1 cellular context compared by ENCODE assay signal in the genomic region with DNA sequence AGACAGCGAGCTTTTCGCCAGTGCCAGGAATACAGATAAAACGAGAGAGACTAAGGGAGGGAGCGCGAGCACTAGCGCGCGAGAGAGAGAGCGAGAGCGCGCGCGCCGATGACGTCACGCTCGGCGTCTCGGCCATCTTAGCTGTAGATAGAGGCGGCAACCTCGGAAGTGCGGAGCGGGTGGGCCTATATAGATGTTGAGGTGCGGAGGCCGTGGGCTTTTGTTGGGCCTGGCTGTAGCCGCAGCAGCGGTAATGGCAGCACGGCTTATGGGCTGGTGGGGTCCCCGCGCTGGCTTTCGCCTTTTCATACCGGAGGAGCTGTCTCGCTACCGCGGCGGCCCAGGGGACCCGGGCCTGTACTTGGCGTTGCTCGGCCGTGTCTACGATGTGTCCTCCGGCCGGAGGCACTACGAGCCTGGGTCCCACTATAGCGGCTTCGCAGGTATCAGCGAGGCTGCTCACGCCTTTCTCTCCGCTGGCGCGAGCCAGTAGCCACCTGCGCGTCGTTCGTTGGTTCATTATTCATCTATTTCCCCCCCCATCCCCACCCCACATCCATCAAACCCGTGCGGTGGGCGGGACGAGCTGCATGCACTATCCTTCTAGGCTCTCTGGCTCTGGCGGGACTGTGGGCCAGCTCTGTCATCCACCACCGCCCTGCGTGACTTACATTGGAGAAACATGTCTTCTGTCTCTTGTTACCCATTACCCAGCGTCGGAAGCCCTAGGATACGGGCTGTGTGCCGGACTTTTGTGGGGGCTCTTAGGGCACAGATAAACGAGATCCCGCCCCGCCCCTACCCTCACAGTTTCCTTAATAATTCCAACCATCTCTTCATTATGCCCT.
TF ChIP-seq lines count a peak whose summit lies in the region.

No MANE protein-coding gene starts in this region.

TF ChIP-seq in K562, 482 proteins besides CTCF, POLR2A, EP300 and RAD21 (continued from another document and continues in another):
- peak; percentile 13; the same call in 1 of the 2 replicates for TF ChIP-seq RB1 (IDR thresholded peaks at IDR 0.05; ENCODE audit: low read depth)
- TF ChIP-seq TAF9B (IDR thresholded peaks at IDR 0.05; ENCODE audit: partially characterized antibody), result no peak
- peak; percentile 64; the same call in 1 of the 2 replicates for TF ChIP-seq CAMTA2 (CRISPR knock-in tag; conservative IDR thresholded peaks at IDR 0.05)
- TF ChIP-seq PHF8 (IDR thresholded peaks at IDR 0.05; ENCODE audit: borderline replicate concordance, low read length), result peak; percentile 95
- no peak for TF ChIP-seq NR2C1 (IDR thresholded peaks at IDR 0.05)
- TF ChIP-seq NR2C1 (tag; IDR thresholded peaks at IDR 0.05), result 0 out of 2 replicates have a peak, but pooled peaks have one; percentile 25
- 0 out of 2 replicates have a peak, but pooled peaks have one; percentile 54 for TF ChIP-seq ZC3H4 (CRISPR knock-in tag; IDR thresholded peaks at IDR 0.05; ENCODE audit: borderline replicate concordance)
- TF ChIP-seq L3MBTL2 (IDR thresholded peaks at IDR 0.05), result peak; percentile 33; the same call in 1 of the 2 replicates
- TF ChIP-seq, protein P1, sequence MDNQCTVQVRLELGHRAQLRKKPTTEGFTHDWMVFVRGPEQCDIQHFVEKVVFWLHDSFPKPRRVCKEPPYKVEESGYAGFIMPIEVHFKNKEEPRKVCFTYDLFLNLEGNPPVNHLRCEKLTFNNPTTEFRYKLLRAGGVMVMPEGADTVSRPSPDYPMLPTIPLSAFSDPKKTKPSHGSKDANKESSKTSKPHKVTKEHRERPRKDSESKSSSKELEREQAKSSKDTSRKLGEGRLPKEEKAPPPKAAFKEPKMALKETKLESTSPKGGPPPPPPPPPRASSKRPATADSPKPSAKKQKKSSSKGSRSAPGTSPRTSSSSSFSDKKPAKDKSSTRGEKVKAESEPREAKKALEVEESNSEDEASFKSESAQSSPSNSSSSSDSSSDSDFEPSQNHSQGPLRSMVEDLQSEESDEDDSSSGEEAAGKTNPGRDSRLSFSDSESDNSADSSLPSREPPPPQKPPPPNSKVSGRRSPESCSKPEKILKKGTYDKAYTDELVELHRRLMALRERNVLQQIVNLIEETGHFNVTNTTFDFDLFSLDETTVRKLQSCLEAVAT (IDR thresholded peaks at IDR 0.05), result peak in 1 of 2 experiments; percentile 62; a peak in 2 of 4 replicates
- TF ChIP-seq, protein P2, sequence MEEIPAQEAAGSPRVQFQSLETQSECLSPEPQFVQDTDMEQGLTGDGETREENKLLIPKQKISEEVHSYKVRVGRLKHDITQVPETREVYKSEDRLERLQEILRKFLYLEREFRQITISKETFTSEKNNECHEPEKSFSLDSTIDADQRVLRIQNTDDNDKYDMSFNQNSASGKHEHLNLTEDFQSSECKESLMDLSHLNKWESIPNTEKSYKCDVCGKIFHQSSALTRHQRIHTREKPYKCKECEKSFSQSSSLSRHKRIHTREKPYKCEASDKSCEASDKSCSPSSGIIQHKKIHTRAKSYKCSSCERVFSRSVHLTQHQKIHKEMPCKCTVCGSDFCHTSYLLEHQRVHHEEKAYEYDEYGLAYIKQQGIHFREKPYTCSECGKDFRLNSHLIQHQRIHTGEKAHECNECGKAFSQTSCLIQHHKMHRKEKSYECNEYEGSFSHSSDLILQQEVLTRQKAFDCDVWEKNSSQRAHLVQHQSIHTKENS (CRISPR knock-in tag; IDR thresholded peaks at IDR 0.05), result no peak
- TF ChIP-seq GMEB1 (CRISPR knock-in tag; IDR thresholded peaks at IDR 0.05), result peak; percentile 73
- TF ChIP-seq PHF20 (IDR thresholded peaks at IDR 0.05; ENCODE audit: partially characterized antibody), result peak; percentile 88
- no peak for TF ChIP-seq HEY1 (CRISPR knock-in tag; IDR thresholded peaks at IDR 0.05; ENCODE audit: borderline replicate concordance)
- peak; percentile 83 for TF ChIP-seq EP400 (IDR thresholded peaks at IDR 0.05)
- TF ChIP-seq, protein P3, sequence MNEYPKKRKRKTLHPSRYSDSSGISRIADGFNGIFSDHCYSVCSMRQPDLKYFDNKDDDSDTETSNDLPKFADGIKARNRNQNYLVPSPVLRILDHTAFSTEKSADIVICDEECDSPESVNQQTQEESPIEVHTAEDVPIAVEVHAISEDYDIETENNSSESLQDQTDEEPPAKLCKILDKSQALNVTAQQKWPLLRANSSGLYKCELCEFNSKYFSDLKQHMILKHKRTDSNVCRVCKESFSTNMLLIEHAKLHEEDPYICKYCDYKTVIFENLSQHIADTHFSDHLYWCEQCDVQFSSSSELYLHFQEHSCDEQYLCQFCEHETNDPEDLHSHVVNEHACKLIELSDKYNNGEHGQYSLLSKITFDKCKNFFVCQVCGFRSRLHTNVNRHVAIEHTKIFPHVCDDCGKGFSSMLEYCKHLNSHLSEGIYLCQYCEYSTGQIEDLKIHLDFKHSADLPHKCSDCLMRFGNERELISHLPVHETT (CRISPR knock-in tag; conservative IDR thresholded peaks at IDR 0.05 in 1 of 2, IDR thresholded peaks at IDR 0.05 in 1 of 2), result peak in 1 of 2 experiments; percentile 32; a peak in 1 of 4 replicates
- 0 out of 2 replicates have a peak, but pooled peaks have one; percentile 2 for TF ChIP-seq LARP7 (IDR thresholded peaks at IDR 0.05)
- no peak for TF ChIP-seq POLR3A (IDR thresholded peaks at IDR 0.05; ENCODE audit: borderline replicate concordance, extremely low read depth, insufficient read depth, insufficient read length)
- peak; percentile 70 to 96 (median 90) for TF ChIP-seq YY1 (IDR thresholded peaks at IDR 0.05; ENCODE audit: borderline replicate concordance in 1 of 3, control insufficient read depth in 1 of 3, extremely low read depth in 1 of 3, insufficient read depth in 3 of 3, insufficient read length in 1 of 3, insufficient replicate concordance in 2 of 3, low read depth in 1 of 3, low read length in 2 of 3)
- TF ChIP-seq MBD2 (IDR thresholded peaks at IDR 0.05; ENCODE audit: borderline replicate concordance, low read depth), result peak; percentile 47; the same call in 1 of the 2 replicates
- TF ChIP-seq CCNT2 (IDR thresholded peaks at IDR 0.05; ENCODE audit: borderline replicate concordance, extremely low read depth, insufficient read length, low read depth, low read length), result peak; percentile 33
- TF ChIP-seq POLR2G (IDR thresholded peaks at IDR 0.05; ENCODE audit: low read depth, low read length), result peak; percentile 91
- TF ChIP-seq MAFK (IDR thresholded peaks at IDR 0.05; ENCODE audit: low read length), result no peak
- TF ChIP-seq JUN (IDR thresholded peaks at IDR 0.05; ENCODE audit: borderline replicate concordance, low read depth, low read length), result peak; percentile 83; the same call in 1 of the 2 replicates
- no peak for TF ChIP-seq JUN (CRISPR knock-in tag; IDR thresholded peaks at IDR 0.05; ENCODE audit: borderline replicate concordance)
- TF ChIP-seq ZFX (CRISPR knock-in tag; IDR thresholded peaks at IDR 0.05), result peak; percentile 99
- TF ChIP-seq, protein P4, sequence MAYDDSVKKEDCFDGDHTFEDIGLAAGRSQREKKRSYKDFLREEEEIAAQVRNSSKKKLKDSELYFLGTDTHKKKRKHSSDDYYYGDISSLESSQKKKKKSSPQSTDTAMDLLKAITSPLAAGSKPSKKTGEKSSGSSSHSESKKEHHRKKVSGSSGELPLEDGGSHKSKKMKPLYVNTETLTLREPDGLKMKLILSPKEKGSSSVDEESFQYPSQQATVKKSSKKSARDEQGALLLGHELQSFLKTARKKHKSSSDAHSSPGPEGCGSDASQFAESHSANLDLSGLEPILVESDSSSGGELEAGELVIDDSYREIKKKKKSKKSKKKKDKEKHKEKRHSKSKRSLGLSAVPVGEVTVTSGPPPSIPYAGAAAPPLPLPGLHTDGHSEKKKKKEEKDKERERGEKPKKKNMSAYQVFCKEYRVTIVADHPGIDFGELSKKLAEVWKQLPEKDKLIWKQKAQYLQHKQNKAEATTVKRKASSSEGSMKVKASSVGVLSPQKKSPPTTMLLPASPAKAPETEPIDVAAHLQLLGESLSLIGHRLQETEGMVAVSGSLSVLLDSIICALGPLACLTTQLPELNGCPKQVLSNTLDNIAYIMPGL (CRISPR knock-in tag; IDR thresholded peaks at IDR 0.05), result no peak
- 0 out of 2 replicates have a peak, but pooled peaks have one; percentile 20 for TF ChIP-seq ZNF282 (CRISPR knock-in tag; IDR thresholded peaks at IDR 0.05)
- TF ChIP-seq SAP30 (IDR thresholded peaks at IDR 0.05; ENCODE audit: borderline replicate concordance, insufficient read depth, low read depth, low read length, poor library complexity, severe bottlenecking), result peak; percentile 36
- TF ChIP-seq CHD2 (IDR thresholded peaks at IDR 0.05; ENCODE audit: low read depth, low read length), result peak; percentile 75; the same call in 1 of the 2 replicates
- no peak for TF ChIP-seq SMARCA5 (IDR thresholded peaks at IDR 0.05)
- TF ChIP-seq ID3 (CRISPR knock-in tag; IDR thresholded peaks at IDR 0.05), result no peak
- no peak for TF ChIP-seq ID3 (tag; IDR thresholded peaks at IDR 0.05)
- TF ChIP-seq PCBP1 (IDR thresholded peaks at IDR 0.05; ENCODE audit: low read depth, low read length, poor library complexity, severe bottlenecking), result peak; percentile 45
- no peak for TF ChIP-seq TOE1 (IDR thresholded peaks at IDR 0.05; ENCODE audit: borderline replicate concordance)
- no peak for TF ChIP-seq TOE1 (CRISPR knock-in tag; IDR thresholded peaks at IDR 0.05; ENCODE audit: borderline replicate concordance, low read depth)
- TF ChIP-seq, protein P5, sequence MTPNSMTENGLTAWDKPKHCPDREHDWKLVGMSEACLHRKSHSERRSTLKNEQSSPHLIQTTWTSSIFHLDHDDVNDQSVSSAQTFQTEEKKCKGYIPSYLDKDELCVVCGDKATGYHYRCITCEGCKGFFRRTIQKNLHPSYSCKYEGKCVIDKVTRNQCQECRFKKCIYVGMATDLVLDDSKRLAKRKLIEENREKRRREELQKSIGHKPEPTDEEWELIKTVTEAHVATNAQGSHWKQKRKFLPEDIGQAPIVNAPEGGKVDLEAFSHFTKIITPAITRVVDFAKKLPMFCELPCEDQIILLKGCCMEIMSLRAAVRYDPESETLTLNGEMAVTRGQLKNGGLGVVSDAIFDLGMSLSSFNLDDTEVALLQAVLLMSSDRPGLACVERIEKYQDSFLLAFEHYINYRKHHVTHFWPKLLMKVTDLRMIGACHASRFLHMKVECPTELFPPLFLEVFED (CRISPR knock-in tag; conservative IDR thresholded peaks at IDR 0.05), result no peak
- peak; percentile 60; the same call in 1 of the 2 replicates for TF ChIP-seq POLR2AphosphoS5 (IDR thresholded peaks at IDR 0.05; ENCODE audit: control insufficient read depth, insufficient read depth, low read depth, low read length)
- no peak for TF ChIP-seq BCOR (IDR thresholded peaks at IDR 0.05)
- TF ChIP-seq, protein P6, sequence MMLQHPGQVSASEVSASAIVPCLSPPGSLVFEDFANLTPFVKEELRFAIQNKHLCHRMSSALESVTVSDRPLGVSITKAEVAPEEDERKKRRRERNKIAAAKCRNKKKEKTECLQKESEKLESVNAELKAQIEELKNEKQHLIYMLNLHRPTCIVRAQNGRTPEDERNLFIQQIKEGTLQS (IDR thresholded peaks at IDR 0.05), result peak; percentile 99
- TF ChIP-seq, protein P6 (CRISPR knock-in tag; conservative IDR thresholded peaks at IDR 0.05), result no peak; the same call in 1 of the 2 replicates
- TF ChIP-seq ASH1L (IDR thresholded peaks at IDR 0.05; ENCODE audit: borderline replicate concordance, low read depth, partially characterized antibody), result no peak
- TF ChIP-seq, protein P7, sequence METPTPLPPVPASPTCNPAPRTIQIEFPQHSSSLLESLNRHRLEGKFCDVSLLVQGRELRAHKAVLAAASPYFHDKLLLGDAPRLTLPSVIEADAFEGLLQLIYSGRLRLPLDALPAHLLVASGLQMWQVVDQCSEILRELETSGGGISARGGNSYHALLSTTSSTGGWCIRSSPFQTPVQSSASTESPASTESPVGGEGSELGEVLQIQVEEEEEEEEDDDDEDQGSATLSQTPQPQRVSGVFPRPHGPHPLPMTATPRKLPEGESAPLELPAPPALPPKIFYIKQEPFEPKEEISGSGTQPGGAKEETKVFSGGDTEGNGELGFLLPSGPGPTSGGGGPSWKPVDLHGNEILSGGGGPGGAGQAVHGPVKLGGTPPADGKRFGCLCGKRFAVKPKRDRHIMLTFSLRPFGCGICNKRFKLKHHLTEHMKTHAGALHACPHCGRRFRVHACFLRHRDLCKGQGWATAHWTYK (CRISPR knock-in tag; IDR thresholded peaks at IDR 0.05), result peak; percentile 53; the same call in 1 of the 2 replicates
- peak; percentile 76; the same call in 1 of the 2 replicates for TF ChIP-seq PML (IDR thresholded peaks at IDR 0.05; ENCODE audit: low read length)
- peak; percentile 83; the same call in 1 of the 2 replicates for TF ChIP-seq CBFB (CRISPR knock-in tag; IDR thresholded peaks at IDR 0.05)
- TF ChIP-seq POLR2B (IDR thresholded peaks at IDR 0.05; ENCODE audit: low read depth, partially characterized antibody), result peak; percentile 66
- TF ChIP-seq ELF2 (CRISPR knock-in tag; IDR thresholded peaks at IDR 0.05), result 0 out of 2 replicates have a peak, but pooled peaks have one; percentile 51
- no peak for TF ChIP-seq FOXJ2 (tag; IDR thresholded peaks at IDR 0.05)
- no peak for TF ChIP-seq ZNF263 (CRISPR knock-in tag; IDR thresholded peaks at IDR 0.05; ENCODE audit: borderline replicate concordance)
- TF ChIP-seq PHTF2 (CRISPR knock-in tag; IDR thresholded peaks at IDR 0.05), result no peak
- no peak for TF ChIP-seq TGIF2 (CRISPR knock-in tag; IDR thresholded peaks at IDR 0.05)
- peak; percentile 70 for TF ChIP-seq HCFC1 (IDR thresholded peaks at IDR 0.05; ENCODE audit: low read depth, low read length)
- TF ChIP-seq ZNF79 (CRISPR knock-in tag; IDR thresholded peaks at IDR 0.05; ENCODE audit: low read depth), result no peak
- 0 out of 2 replicates have a peak, but pooled peaks have one; percentile 11 for TF ChIP-seq GABPB2 (CRISPR knock-in tag; conservative IDR thresholded peaks at IDR 0.05)
- peak; percentile 22; the same call in 1 of the 2 replicates for TF ChIP-seq GABPB1 (CRISPR knock-in tag; IDR thresholded peaks at IDR 0.05)
- no peak for TF ChIP-seq KLF16 (IDR thresholded peaks at IDR 0.05)
- TF ChIP-seq TAF1 (IDR thresholded peaks at IDR 0.05; ENCODE audit: control insufficient read depth, extremely low read depth, insufficient read depth, low read length, severe bottlenecking), result peak; percentile 77
